Comparison of ENCODE assay signal across 1 cellular context in the genomic region with DNA sequence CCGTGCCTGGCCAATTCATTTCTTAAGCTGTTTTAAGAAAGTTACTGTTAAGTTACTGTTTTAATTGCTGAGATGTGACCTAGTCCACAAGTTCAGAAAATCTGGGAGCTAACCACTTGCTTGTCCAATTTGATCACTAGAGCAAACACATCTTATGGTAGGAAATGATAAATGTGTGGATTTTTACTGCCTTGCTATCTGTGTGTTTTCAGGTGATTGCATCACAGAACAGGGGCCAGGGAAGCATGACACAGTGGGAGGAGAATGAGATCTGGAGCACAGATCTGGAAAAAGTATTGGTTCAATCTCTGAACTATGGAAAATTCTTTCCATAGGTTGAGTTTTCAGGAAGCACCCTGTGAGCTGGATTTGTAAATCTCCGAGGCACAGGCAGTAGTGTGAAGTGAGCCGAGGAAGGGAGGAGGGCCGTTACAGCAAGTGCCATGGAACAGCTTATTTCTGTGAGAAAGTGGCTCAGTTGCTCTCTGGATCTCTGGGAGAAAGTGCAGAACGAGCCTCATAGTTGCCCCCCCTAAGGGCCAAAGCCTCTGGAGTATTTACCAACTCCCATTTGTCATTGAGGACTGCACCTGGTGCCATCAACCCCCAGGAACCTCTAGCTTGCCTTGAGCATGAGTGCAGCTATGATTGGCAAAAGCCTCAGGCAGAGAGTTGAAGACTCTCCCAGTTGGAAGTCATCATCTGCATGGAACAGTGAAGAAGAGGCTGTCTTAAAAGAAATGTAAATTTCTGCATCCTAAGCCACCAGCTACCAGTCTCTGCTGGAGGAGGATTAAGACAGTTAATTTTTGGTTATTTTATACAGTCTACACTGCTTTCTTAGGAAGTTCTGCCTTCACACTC.
TF ChIP-seq lines count a peak whose summit lies in the region.

No MANE protein-coding gene starts in this region.

TF ChIP-seq in K562, 482 proteins besides CTCF, POLR2A, EP300 and RAD21 (continued from another document):
- TF ChIP-seq, protein P1, sequence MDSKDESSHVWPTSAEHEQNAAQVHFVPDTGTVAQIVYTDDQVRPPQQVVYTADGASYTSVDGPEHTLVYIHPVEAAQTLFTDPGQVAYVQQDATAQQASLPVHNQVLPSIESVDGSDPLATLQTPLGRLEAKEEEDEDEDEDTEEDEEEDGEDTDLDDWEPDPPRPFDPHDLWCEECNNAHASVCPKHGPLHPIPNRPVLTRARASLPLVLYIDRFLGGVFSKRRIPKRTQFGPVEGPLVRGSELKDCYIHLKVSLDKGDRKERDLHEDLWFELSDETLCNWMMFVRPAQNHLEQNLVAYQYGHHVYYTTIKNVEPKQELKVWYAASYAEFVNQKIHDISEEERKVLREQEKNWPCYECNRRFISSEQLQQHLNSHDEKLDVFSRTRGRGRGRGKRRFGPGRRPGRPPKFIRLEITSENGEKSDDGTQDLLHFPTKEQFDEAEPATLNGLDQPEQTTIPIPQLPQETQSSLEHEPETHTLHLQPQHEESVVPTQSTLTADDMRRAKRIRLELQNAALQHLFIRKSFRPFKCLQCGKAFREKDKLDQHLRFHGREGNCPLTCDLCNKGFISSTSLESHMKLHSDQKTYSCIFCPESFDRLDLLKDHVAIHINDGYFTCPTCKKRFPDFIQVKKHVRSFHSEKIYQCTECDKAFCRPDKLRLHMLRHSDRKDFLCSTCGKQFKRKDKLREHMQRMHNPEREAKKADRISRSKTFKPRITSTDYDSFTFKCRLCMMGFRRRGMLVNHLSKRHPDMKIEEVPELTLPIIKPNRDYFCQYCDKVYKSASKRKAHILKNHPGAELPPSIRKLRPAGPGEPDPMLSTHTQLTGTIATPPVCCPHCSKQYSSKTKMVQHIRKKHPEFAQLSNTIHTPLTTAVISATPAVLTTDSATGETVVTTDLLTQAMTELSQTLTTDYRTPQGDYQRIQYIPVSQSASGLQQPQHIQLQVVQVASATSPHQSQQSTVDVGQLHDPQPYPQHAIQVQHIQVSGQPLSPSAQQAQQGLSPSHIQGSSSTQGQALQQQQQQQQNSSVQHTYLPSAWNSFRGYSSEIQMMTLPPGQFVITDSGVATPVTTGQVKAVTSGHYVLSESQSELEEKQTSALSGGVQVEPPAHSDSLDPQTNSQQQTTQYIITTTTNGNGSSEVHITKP (IDR thresholded peaks at IDR 0.05; ENCODE audit: partially characterized antibody): no peak
- TF ChIP-seq CBFA2T2 (conservative IDR thresholded peaks at IDR 0.05) (no peak), HNRNPK (IDR thresholded peaks at IDR 0.05; ENCODE audit: low read depth, low read length, poor library complexity, severe bottlenecking) (no peak)
